ENCODE assay signal across 8 cellular contexts in genomic region chrX:17736478-17736855, GRCh38. TPM values are rescaled to one million over a fixed set of nuclear protein-coding genes. Genes with fewer than 3 reads are reported as not detected.
A peak's percentile ranks its signal among the peaks of the same experiment; 100 is the strongest.
DNase-seq lines count a peak whose midpoint lies in the region; ATAC-seq and TF ChIP-seq lines count a peak whose summit lies in the region.

No MANE protein-coding gene starts in this region.

- DNase-seq in activated B cell treated with CpG ODN at 0.5 μM for 24 hours, result no peak
- no peak for DNase-seq in fibroblast of villous mesenchyme (ENCODE audit: low read depth)
- DNase-seq in skeletal muscle cell (ENCODE audit: low read depth), result no peak
- DNase-seq in NCI-H1092 (lab: John Stamatoyannopoulos, UW), result no peak
- no peak for DNase-seq in COLO829 (ENCODE audit: low spot score)
- no peak for DNase-seq in NCI-H1105 (lab: John Stamatoyannopoulos, UW)

- H3K9me3 ChIP-seq in HEK293 (ENCODE audit: control insufficient read depth, insufficient read depth, low read depth, low read length), result no peaks in the 10 kb centered on the region

- H3K4me3 Mint-ChIP-seq in activated B cell treated with CpG ODN at 0.5 μM for 24 hours, result peak overlapping the region; percentile 84

- no peaks in the 10 kb centered on the region for H3K27me3 Mint-ChIP-seq in activated B cell treated with CpG ODN at 0.5 μM for 24 hours

- peaks cover 0 to 8% of the 10 kb centered on the region in 2 experiments; a peak in 1 of 3 replicates for H3K36me3 ChIP-seq in HEK293 (ENCODE audit: control insufficient read depth in 2 of 2, insufficient read depth in 1 of 2, low read length in 2 of 2)

- H3K4me1 Mint-ChIP-seq in activated B cell treated with CpG ODN at 0.5 μM for 24 hours, result peaks cover 15% of the 10 kb centered on the region

- peak overlapping the region; percentile 74 for H3K27ac Mint-ChIP-seq in activated B cell treated with CpG ODN at 0.5 μM for 24 hours

- H3K4me3 ChIP-seq in HEK293 (ENCODE audit: low read depth, low read length) (peak overlapping the region; percentile 52), fibroblast of villous mesenchyme (ENCODE audit: low read depth, low read length) (peak overlapping the region; percentile 57), skeletal muscle cell (ENCODE audit: low read depth, low read length) (peak overlapping the region; percentile 49)

- no peaks in the 10 kb centered on the region for H3K9me3 Mint-ChIP-seq in activated B cell treated with CpG ODN at 0.5 μM for 24 hours

- H3K4me1 ChIP-seq in HEK293 (ENCODE audit: control insufficient read depth, insufficient read depth, low read length), result peaks cover 3% of the 10 kb centered on the region

- no peaks in the 10 kb centered on the region for H3K36me3 Mint-ChIP-seq in activated B cell treated with CpG ODN at 0.5 μM for 24 hours (ENCODE audit: low read depth)

- no peak for ATAC-seq in activated B cell treated with CpG ODN at 0.5 μM for 24 hours (ENCODE audit: low read depth)
- no peak for ATAC-seq in GM21576 (IDR thresholded peaks at IDR 0.05; ENCODE audit: unreplicated experiment)

- CTCF ChIA-PET in HEK293 (lab: Yijun Ruan, JAX) (interaction anchor here (0.9 kb wide), 1 partner anchor 10 kb away, joined by 3 read pairs; no protein-coding TSS in a partner anchor), activated B cell treated with CpG ODN at 0.5 μM for 24 hours (lab: Charles Lee) (no interaction called here)

- intact Hi-C loops in activated B cell treated with CpG ODN at 0.5 μM for 24 hours (cut with micrococcal nuclease), result loop anchor here (2.0 to 10.0 kb wide), 6 partner anchors 616 to 1606 kb away; partner anchors contain the start of genes PDHA1, PHKA2, RBBP7 and SCML2

- TF ChIP-seq CTCF in HEK293 (tag by site-specific recombination; IDR thresholded peaks at IDR 0.05) (no peak), activated B cell treated with CpG ODN at 0.5 μM for 24 hours (IDR thresholded peaks at IDR 0.05) (no peak), fibroblast of villous mesenchyme (IDR thresholded peaks at IDR 0.05; ENCODE audit: insufficient read depth, low read depth, low read length) (no peak)

- H3K27ac ChIP-seq in HEK293 (ENCODE audit: extremely low read depth, low read depth, low read length), result peak overlapping the region; percentile 55; the same call in 1 of the 2 replicates

- POLR2A ChIA-PET in HEK293 (lab: Yijun Ruan, JAX), result no interaction called here
- POLR2A ChIA-PET in activated B cell treated with CpG ODN at 0.5 μM for 24 hours (lab: Charles Lee), result interaction anchor here (1.0 kb wide), 1 partner anchor 1017 kb away, joined by 3 read pairs; no protein-coding TSS in a partner anchor

TF ChIP-seq in HEK293, 187 proteins besides CTCF, POLR2A, EP300 and RAD21 (continues in another document):
- no peak; the same call in 1 of the 2 replicates for TF ChIP-seq SP7 (tag by site-specific recombination; IDR thresholded peaks at IDR 0.05)
- TF ChIP-seq ZNF155 (tag by site-specific recombination; IDR thresholded peaks at IDR 0.05), result no peak
- peak; percentile 57; the same call in 1 of the 2 replicates for TF ChIP-seq HIC1 (tag by site-specific recombination; IDR thresholded peaks at IDR 0.05)
- no peak for TF ChIP-seq ZNF677 (tag by site-specific recombination; IDR thresholded peaks at IDR 0.05)
- TF ChIP-seq ZSCAN16 (tag by site-specific recombination; IDR thresholded peaks at IDR 0.05), result peak; percentile 74; the same call in 1 of the 2 replicates
- TF ChIP-seq EGR2 (tag by site-specific recombination; IDR thresholded peaks at IDR 0.05; ENCODE audit: low read depth), result no peak
- 0 out of 2 replicates have a peak, but pooled peaks have one; percentile 12 for TF ChIP-seq ZNF394 (tag by site-specific recombination; IDR thresholded peaks at IDR 0.05; ENCODE audit: borderline replicate concordance)
- TF ChIP-seq RBAK (tag by site-specific recombination; IDR thresholded peaks at IDR 0.05), result no peak
- no peak for TF ChIP-seq HOXD13 (CRISPR knock-in tag; IDR thresholded peaks at IDR 0.05; ENCODE audit: borderline replicate concordance)
- TF ChIP-seq ZNF521 (tag by site-specific recombination; IDR thresholded peaks at IDR 0.05), result no peak
- TF ChIP-seq, protein P1, sequence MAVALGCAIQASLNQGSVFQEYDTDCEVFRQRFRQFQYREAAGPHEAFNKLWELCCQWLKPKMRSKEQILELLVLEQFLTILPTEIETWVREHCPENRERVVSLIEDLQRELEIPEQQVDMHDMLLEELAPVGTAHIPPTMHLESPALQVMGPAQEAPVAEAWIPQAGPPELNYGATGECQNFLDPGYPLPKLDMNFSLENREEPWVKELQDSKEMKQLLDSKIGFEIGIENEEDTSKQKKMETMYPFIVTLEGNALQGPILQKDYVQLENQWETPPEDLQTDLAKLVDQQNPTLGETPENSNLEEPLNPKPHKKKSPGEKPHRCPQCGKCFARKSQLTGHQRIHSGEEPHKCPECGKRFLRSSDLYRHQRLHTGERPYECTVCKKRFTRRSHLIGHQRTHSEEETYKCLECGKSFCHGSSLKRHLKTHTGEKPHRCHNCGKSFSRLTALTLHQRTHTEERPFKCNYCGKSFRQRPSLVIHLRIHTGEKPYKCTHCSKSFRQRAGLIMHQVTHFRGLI (tag by site-specific recombination; IDR thresholded peaks at IDR 0.05), result no peak
- TF ChIP-seq, protein P2, sequence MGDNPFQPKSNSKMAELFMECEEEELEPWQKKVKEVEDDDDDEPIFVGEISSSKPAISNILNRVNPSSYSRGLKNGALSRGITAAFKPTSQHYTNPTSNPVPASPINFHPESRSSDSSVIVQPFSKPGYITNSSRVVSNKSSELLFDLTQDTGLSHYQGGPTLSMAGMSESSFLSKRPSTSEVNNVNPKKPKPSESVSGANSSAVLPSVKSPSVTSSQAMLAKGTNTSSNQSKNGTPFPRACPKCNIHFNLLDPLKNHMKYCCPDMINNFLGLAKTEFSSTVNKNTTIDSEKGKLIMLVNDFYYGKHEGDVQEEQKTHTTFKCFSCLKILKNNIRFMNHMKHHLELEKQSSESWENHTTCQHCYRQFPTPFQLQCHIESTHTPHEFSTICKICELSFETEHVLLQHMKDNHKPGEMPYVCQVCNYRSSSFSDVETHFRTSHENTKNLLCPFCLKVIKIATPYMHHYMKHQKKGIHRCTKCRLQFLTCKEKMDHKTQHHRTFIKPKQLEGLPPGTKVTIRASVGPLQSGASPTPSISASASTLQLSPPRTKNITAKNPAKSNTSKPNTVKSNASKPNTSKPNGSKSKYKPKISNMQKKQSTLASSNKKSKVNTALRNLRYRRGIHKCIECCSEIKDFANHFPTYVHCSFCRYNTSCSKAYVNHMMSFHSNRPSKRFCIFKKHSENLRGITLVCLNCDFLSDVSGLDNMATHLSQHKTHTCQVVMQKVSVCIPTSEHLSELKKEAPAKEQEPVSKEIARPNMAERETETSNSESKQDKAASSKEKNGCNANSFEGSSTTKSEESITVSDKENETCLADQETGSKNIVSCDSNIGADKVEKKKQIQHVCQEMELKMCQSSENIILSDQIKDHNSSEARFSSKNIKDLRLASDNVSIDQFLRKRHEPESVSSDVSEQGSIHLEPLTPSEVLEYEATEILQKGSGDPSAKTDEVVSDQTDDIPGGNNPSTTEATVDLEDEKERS (tag by site-specific recombination; IDR thresholded peaks at IDR 0.05), result peak; percentile 93
- TF ChIP-seq REPIN1 (tag by site-specific recombination; IDR thresholded peaks at IDR 0.05; ENCODE audit: low read depth), result no peak
- TF ChIP-seq PATZ1 (tag by site-specific recombination; IDR thresholded peaks at IDR 0.05), result no peak
- no peak for TF ChIP-seq ZNF121 (tag by site-specific recombination; IDR thresholded peaks at IDR 0.05)
- TF ChIP-seq ZSCAN23 (tag by site-specific recombination; IDR thresholded peaks at IDR 0.05), result no peak
- peak; percentile 28; the same call in 1 of the 2 replicates for TF ChIP-seq ZBTB8A (tag by site-specific recombination; IDR thresholded peaks at IDR 0.05)

RNA-seq across cellular contexts. Expression of gene SCML1, which starts 0.8 kb away (rescaled TPM):
- 6.4 and 6.5 TPM in 2 replicates for total RNA-seq in activated B cell treated with CpG ODN at 0.5 μM for 24 hours
- total RNA-seq in fibroblast of villous mesenchyme, result 5.8 and 12.5 TPM in 2 replicates
